1 cellular context compared by ENCODE assay signal in genomic region chr5:126855266-126855665, GRCh38.
TF ChIP-seq lines count a peak whose summit lies in the region.

No MANE protein-coding gene starts in this region.

TF ChIP-seq in HepG2, 621 proteins besides CTCF, POLR2A, EP300 and RAD21 (continued from another document):
- TF ChIP-seq FOXP4 (CRISPR knock-in tag; IDR thresholded peaks at IDR 0.05) (no peak), ZNF234 (CRISPR knock-in tag; conservative IDR thresholded peaks at IDR 0.05) (no peak), MLLT10 (CRISPR knock-in tag; IDR thresholded peaks at IDR 0.05) (no peak)
- TF ChIP-seq, protein P1, sequence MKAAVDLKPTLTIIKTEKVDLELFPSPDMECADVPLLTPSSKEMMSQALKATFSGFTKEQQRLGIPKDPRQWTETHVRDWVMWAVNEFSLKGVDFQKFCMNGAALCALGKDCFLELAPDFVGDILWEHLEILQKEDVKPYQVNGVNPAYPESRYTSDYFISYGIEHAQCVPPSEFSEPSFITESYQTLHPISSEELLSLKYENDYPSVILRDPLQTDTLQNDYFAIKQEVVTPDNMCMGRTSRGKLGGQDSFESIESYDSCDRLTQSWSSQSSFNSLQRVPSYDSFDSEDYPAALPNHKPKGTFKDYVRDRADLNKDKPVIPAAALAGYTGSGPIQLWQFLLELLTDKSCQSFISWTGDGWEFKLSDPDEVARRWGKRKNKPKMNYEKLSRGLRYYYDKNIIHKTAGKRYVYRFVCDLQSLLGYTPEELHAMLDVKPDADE (CRISPR knock-in tag; IDR thresholded peaks at IDR 0.05) = no peak
